Comparison of ENCODE assay signal across 17 cellular contexts in the genomic region with DNA sequence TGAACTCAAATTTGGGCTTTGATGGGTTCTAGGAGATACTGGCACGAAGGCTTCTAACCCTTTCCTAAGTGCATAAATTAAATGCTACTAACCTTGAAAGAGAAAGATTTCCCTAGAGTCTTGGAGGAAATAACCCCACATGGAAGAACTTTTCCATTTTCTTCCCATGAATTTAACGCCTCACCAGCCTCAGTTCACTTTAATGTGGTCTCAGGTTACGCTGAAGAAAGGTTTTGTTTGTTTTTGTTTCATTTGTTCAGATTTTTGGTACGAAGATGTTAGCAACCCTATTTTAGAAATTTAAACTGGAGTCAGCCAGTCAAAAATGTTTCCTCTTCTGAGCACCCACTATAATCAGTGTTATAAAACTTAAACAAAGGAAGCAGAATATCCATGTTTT.
"Had no signal": no experiment of that assay in that cellular context is flagged by ENCODE, and none has a peak within 500 bp of the region (broad histone marks: within the 10 kb centered on the region; RNA-seq: fewer than 3 reads in every experiment).

No MANE protein-coding gene starts in this region.

- DNase-seq: activated CD4-positive, alpha-beta memory T cell treated with anti-CD3 and anti-CD28 coated beads for 36 hours; activated CD4-positive, alpha-beta T cell treated with anti-CD3 and anti-CD28 coated beads for 36 hours; activated CD8-positive, alpha-beta memory T cell treated with anti-CD3 and anti-CD28 coated beads, Interleukin-2, amount 10 ng/mL, durations not matched to agents 7 days and 5 days; activated T-cell treated with anti-CD3 and anti-CD28 coated beads, Interleukin-2, amount 50 U/mL, for 1 hour; adrenal gland; caudate nucleus; effector CD8-positive, alpha-beta T cell; left colon; naive B cell; sigmoid colon; spleen; stomach; T-helper 17 cell; upper lobe of right lung; WERI-Rb-1 had no signal

- H3K9me3 Mint-ChIP-seq: activated CD4-positive, alpha-beta memory T cell treated with anti-CD3 and anti-CD28 coated beads for 36 hours; activated naive CD4-positive, alpha-beta T cell treated with anti-CD3 and anti-CD28 coated beads, Interleukin-2, amount 50 U/mL, for 24 hours; activated T-helper 2 cell treated with anti-CD3 and anti-CD28 coated beads, Interferon-gamma antibody, Interleukin-2, Interleukin-4, amounts not matched to agents 10 μg/mL and 5 μg/mL and 100 μg/mL, durations not matched to agents 14 hours and 24 hours and 36 hours; naive B cell had no signal

- ATAC-seq: activated CD4-positive, alpha-beta T cell treated with anti-CD3 and anti-CD28 coated beads for 36 hours; activated CD8-positive, alpha-beta memory T cell treated with anti-CD3 and anti-CD28 coated beads, Interleukin-2, amount 10 ng/mL, durations not matched to agents 7 days and 5 days; left colon; T-helper 17 cell; upper lobe of right lung had no signal

- H3K4me3 Mint-ChIP-seq: activated CD4-positive, alpha-beta memory T cell treated with anti-CD3 and anti-CD28 coated beads for 36 hours; activated CD4-positive, alpha-beta T cell treated with anti-CD3 and anti-CD28 coated beads for 36 hours; activated CD8-positive, alpha-beta memory T cell treated with anti-CD3 and anti-CD28 coated beads, Interleukin-2, amount 10 ng/mL, durations not matched to agents 7 days and 5 days; activated naive CD4-positive, alpha-beta T cell treated with anti-CD3 and anti-CD28 coated beads, Interleukin-2, amount 50 U/mL, for 24 hours; naive B cell; T-helper 17 cell had no signal

- H3K27ac Mint-ChIP-seq: activated CD4-positive, alpha-beta memory T cell treated with anti-CD3 and anti-CD28 coated beads for 36 hours; activated CD4-positive, alpha-beta T cell treated with anti-CD3 and anti-CD28 coated beads for 36 hours; activated CD8-positive, alpha-beta memory T cell treated with anti-CD3 and anti-CD28 coated beads, Interleukin-2, amount 10 ng/mL, durations not matched to agents 7 days and 5 days; activated naive CD4-positive, alpha-beta T cell treated with anti-CD3 and anti-CD28 coated beads, Interleukin-2, amount 50 U/mL, for 24 hours; activated T-helper 2 cell treated with anti-CD3 and anti-CD28 coated beads, Interferon-gamma antibody, Interleukin-2, Interleukin-4, amounts not matched to agents 10 μg/mL and 5 μg/mL and 100 μg/mL, durations not matched to agents 14 hours and 24 hours and 36 hours; naive B cell; T-helper 17 cell had no signal

- H3K4me1 Mint-ChIP-seq: activated CD4-positive, alpha-beta T cell treated with anti-CD3 and anti-CD28 coated beads for 36 hours; activated naive CD4-positive, alpha-beta T cell treated with anti-CD3 and anti-CD28 coated beads, Interleukin-2, amount 50 U/mL, for 24 hours had no signal

- H3K27me3 Mint-ChIP-seq: activated CD4-positive, alpha-beta memory T cell treated with anti-CD3 and anti-CD28 coated beads for 36 hours; activated CD4-positive, alpha-beta T cell treated with anti-CD3 and anti-CD28 coated beads for 36 hours; activated CD8-positive, alpha-beta memory T cell treated with anti-CD3 and anti-CD28 coated beads, Interleukin-2, amount 10 ng/mL, durations not matched to agents 7 days and 5 days; activated naive CD4-positive, alpha-beta T cell treated with anti-CD3 and anti-CD28 coated beads, Interleukin-2, amount 50 U/mL, for 24 hours; naive B cell; T-helper 17 cell had no signal
